Comparison of ENCODE assay signal across 1 cellular context in the genomic region with DNA sequence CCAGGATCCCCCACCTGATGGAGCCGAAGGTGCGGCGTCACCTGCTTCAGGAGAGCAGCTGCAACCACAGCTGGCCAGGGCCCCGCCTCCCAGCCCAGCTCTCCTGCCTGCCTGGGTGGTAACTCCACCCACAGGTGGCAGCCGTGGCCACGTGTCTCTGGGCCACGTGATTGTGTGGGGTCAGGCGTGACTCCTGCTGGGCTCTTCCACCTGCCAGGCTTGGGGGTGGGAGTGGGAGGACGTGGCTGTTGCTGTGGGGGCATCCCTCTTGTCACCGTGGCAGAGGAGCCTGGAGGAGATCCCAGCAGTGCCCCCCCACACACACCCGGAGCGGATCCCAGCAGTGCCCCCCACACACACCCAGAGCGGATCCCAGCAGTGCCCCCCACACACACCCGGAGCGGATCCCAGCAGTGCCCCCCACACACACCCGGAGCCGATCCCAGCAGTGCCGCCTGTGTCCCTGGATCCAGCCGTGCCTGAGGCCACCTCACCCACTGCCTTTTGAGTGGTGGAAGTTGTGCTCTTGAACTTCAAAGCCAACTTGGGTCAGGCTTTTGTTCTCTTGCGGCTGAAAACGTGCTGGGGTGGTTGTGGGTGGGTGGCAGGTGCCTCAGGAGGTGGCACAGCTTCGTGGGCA.
TF ChIP-seq lines count a peak whose summit lies in the region.

No MANE protein-coding gene starts in this region.

TF ChIP-seq in GM23338, 12 proteins besides CTCF, POLR2A, EP300 and RAD21:
- TF ChIP-seq ZNF462 (CRISPR knock-in tag; IDR thresholded peaks at IDR 0.05): no peak
- TF ChIP-seq ZNF114 (CRISPR knock-in tag; IDR thresholded peaks at IDR 0.05): no peak
- TF ChIP-seq STAT1 (IDR thresholded peaks at IDR 0.05; ENCODE audit: unreplicated experiment): no peak
- no peak for TF ChIP-seq ZNF331 (CRISPR knock-in tag; IDR thresholded peaks at IDR 0.05; ENCODE audit: low read depth)
